ENCODE assay signal across 1 cellular context in the genomic region with DNA sequence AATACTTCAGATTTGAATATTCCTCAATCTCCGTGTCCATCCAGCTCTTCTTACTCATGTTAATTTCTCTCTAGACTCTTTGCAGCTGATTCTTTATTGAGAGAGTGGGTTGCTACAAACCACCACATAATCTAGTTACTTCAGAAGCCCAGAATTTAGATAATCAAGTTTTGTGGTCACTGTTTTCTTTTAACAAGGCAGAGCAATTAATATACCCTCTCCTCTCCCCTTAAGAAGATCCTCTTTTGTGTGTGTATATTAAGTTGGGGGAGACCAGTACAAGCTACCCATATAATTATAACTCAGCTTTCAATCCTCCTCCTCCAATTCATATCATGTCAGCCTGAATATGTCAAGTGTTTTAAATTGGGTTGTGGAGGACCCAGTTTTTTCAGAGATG.
TF ChIP-seq lines count a peak whose summit lies in the region.

No MANE protein-coding gene starts in this region.

TF ChIP-seq in SK-N-SH treated with all-trans-retinoic acid at 6 μM for 48 hours, 23 proteins besides CTCF, POLR2A, EP300 and RAD21 (continued from another document):
- TF ChIP-seq POU6F1 (CRISPR knock-in tag; IDR thresholded peaks at IDR 0.05; ENCODE audit: borderline replicate concordance, low read depth) (no peak), ZNF8 (CRISPR knock-in tag; IDR thresholded peaks at IDR 0.05) (no peak)
